16 cellular contexts compared by ENCODE assay signal in genomic region chr1:110684476-110684875, GRCh38. TPM values are rescaled to one million over a fixed set of nuclear protein-coding genes. Genes with fewer than 3 reads are reported as not detected.
"Had no signal": no experiment of that assay in that cellular context is flagged by ENCODE, and none has a peak within 500 bp of the region (broad histone marks: within the 10 kb centered on the region; RNA-seq: fewer than 3 reads in every experiment).

No MANE protein-coding gene starts in this region.

- H3K27ac ChIP-seq: adrenal gland, gastrocnemius medialis, suprapubic skin had no signal

- H3K9me3 ChIP-seq: adrenal gland, gastrocnemius medialis, suprapubic skin had no signal

- H3K4me3 ChIP-seq: adrenal gland, gastrocnemius medialis, suprapubic skin had no signal

- H3K27me3 Mint-ChIP-seq: stimulated activated naive CD8-positive, alpha-beta T cell treated with anti-CD3 and anti-CD28 coated beads, Interleukin-15, Interleukin-2, amounts not matched to agents 100 ng/mL and 50 ng/mL, for 24 hours had no signal

- H3K9me3 Mint-ChIP-seq: activated naive CD4-positive, alpha-beta T cell treated with anti-CD3 and anti-CD28 coated beads for 36 hours; activated T-helper 2 cell treated with anti-CD3 and anti-CD28 coated beads, Interferon-gamma antibody, Interleukin-2, Interleukin-4, amounts not matched to agents 10 μg/mL and 5 μg/mL and 100 μg/mL, durations not matched to agents 14 hours and 24 hours and 36 hours; stimulated activated naive CD8-positive, alpha-beta T cell treated with anti-CD3 and anti-CD28 coated beads, Interleukin-15, Interleukin-2, amounts not matched to agents 100 ng/mL and 50 ng/mL, for 24 hours had no signal

- H3K4me1 ChIP-seq: adrenal gland, gastrocnemius medialis, suprapubic skin had no signal

- FAIRE-seq: keratinocyte had no signal

- H3K4me3 Mint-ChIP-seq: activated naive CD4-positive, alpha-beta T cell treated with anti-CD3 and anti-CD28 coated beads for 36 hours; stimulated activated naive CD8-positive, alpha-beta T cell treated with anti-CD3 and anti-CD28 coated beads, Interleukin-15, Interleukin-2, amounts not matched to agents 100 ng/mL and 50 ng/mL, for 24 hours had no signal

- H3K36me3 ChIP-seq: adrenal gland, gastrocnemius medialis, suprapubic skin had no signal

- H3K27ac Mint-ChIP-seq: activated naive CD4-positive, alpha-beta T cell treated with anti-CD3 and anti-CD28 coated beads for 36 hours; activated T-helper 2 cell treated with anti-CD3 and anti-CD28 coated beads, Interferon-gamma antibody, Interleukin-2, Interleukin-4, amounts not matched to agents 10 μg/mL and 5 μg/mL and 100 μg/mL, durations not matched to agents 14 hours and 24 hours and 36 hours; stimulated activated naive CD8-positive, alpha-beta T cell treated with anti-CD3 and anti-CD28 coated beads, Interleukin-15, Interleukin-2, amounts not matched to agents 100 ng/mL and 50 ng/mL, for 24 hours had no signal

- DNase-seq: activated CD4-positive, alpha-beta T cell treated with anti-CD3 and anti-CD28 coated beads, Interleukin-2, amount 50 U/mL, for 4 hours; activated naive CD4-positive, alpha-beta T cell treated with anti-CD3 and anti-CD28 coated beads for 36 hours; adrenal gland; effector CD4-positive, alpha-beta T cell; gastrocnemius medialis; head of caudate nucleus; mammary epithelial cell; midbrain; stimulated activated CD4-positive, alpha-beta T cell treated with anti-CD3 and anti-CD28 coated beads, Interleukin-2, amount 100 ng/mL, for 24 hours; T-helper 1 cell; T-helper 9 cell; trophoblast cell had no signal

- H3K27me3 ChIP-seq: adrenal gland had no signal

- ATAC-seq: gastrocnemius medialis had no signal

RNA-seq across cellular contexts. Expression of gene KCNA3, which starts 9.7 kb away (rescaled TPM):
- total RNA-seq: mammary epithelial cell had no signal
- polyA plus RNA-seq: keratinocyte, mammary epithelial cell had no signal
